ENCODE assay signal across 12 cellular contexts in genomic region chrX:128518508-128518907, GRCh38.
DNase-seq lines count a peak whose midpoint lies in the region; ATAC-seq lines count a peak whose summit lies in the region.
"Had no signal": no experiment of that assay in that cellular context is flagged by ENCODE, and none has a peak within 500 bp of the region (broad histone marks: within the 10 kb centered on the region; RNA-seq: fewer than 3 reads in every experiment).

No MANE protein-coding gene starts in this region.

- H3K4me2 ChIP-seq in Karpas-422 (ENCODE audit: low read depth, low read length, poor library complexity, severe bottlenecking) = no peak overlapping the region

- H4K20me1 ChIP-seq in Karpas-422 (ENCODE audit: insufficient read depth, low read depth, low read length) = no peaks in the 10 kb centered on the region

- DNase-seq in NCI-H1105 treated with DMSO at 0.1 percent for 48 hours (lab: John Stamatoyannopoulos, UW) (peak; percentile 12), NCI-H1105 (lab: John Stamatoyannopoulos, UW) (no peak), Karpas-422 (peak; percentile 70), astrocyte of the hippocampus (ENCODE audit: low read depth, low spot score) (peak; percentile 5), non-pigmented ciliary epithelial cell (ENCODE audit: low read depth) (peak; percentile 0), COLO668 (lab: John Stamatoyannopoulos, UW; ENCODE audit: unreplicated experiment) (no peak), T1000 (lab: John Stamatoyannopoulos, UW) (no peak)
- DNase-seq: GOT3; stimulated activated naive CD4-positive, alpha-beta T cell had no signal

- H2AFZ ChIP-seq in Karpas-422 (ENCODE audit: low read length) = no peak overlapping the region

- H3K9ac ChIP-seq in Karpas-422 (ENCODE audit: low read length) = no peak overlapping the region

- H3K27me3 ChIP-seq in Karpas-422 (ENCODE audit: low read length) = no peaks in the 10 kb centered on the region
- H3K27me3 ChIP-seq: ascending aorta, SJSA1 had no signal

- no peaks in the 10 kb centered on the region for H3K4me1 ChIP-seq in Karpas-422 (ENCODE audit: low read length)
- H3K4me1 ChIP-seq: ascending aorta, SJSA1 had no signal

- no peaks in the 10 kb centered on the region for H3K9me2 ChIP-seq in Karpas-422 (replicated peaks; ENCODE audit: insufficient read depth, low read length)

- H3K27ac ChIP-seq in Karpas-422 (ENCODE audit: low read length) = no peak overlapping the region
- H3K27ac ChIP-seq: ascending aorta, SJSA1 had no signal

- H3K9me3 ChIP-seq in Karpas-422 (ENCODE audit: low read length) = no peaks in the 10 kb centered on the region
- H3K9me3 ChIP-seq: ascending aorta, SJSA1 had no signal

- no peaks in the 10 kb centered on the region for H3K79me2 ChIP-seq in Karpas-422 (ENCODE audit: low read length)

- ATAC-seq in HG03139 (IDR thresholded peaks at IDR 0.05; ENCODE audit: unreplicated experiment) = no peak

- no peak overlapping the region for H3K4me3 ChIP-seq in Karpas-422 (ENCODE audit: low read length)
- H3K4me3 ChIP-seq: ascending aorta, SJSA1 had no signal

- no peaks in the 10 kb centered on the region for H3K36me3 ChIP-seq in Karpas-422 (ENCODE audit: insufficient read depth, low read length)
- H3K36me3 ChIP-seq: ascending aorta, SJSA1 had no signal

Comparison
In these comparisons a context has a peak if more than half of its experiments do, and no peak if none do; other contexts are left out.
1. DNase-seq: peak in NCI-H1105 treated with DMSO at 0.1 percent for 48 hours (single experiment), Karpas-422 (single experiment), astrocyte of the hippocampus (single experiment) and non-pigmented ciliary epithelial cell (single experiment); none in NCI-H1105 (single experiment), COLO668 (single experiment) and T1000 (single experiment).